24 cellular contexts compared by ENCODE assay signal in the genomic region with DNA sequence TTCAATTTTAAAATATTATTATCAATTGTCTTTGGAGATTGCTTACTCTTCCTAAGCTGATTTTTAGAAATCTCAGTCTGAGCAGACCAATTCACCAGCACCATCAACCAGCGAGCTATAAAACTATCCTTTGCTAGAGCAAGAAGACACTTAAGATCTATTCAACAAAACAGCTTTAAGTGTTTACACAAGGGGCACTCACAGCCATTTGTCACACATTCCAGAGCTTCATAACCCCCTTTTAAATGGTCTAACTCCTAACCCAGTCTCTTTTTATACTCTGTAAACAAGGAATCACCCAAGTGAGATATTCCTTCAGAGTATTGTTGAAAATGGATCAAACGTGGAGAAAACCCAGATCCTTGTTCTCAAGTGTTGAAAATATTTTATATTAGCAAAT.
"Had no signal": no experiment of that assay in that cellular context is flagged by ENCODE, and none has a peak within 500 bp of the region (broad histone marks: within the 10 kb centered on the region; RNA-seq: fewer than 3 reads in every experiment).

No MANE protein-coding gene starts in this region.

- H3K4me3 ChIP-seq: breast epithelium, MG63 had no signal

- H3K4me1 Mint-ChIP-seq: activated CD8-positive, alpha-beta memory T cell treated with anti-CD3 and anti-CD28 coated beads, Interleukin-2, amount 10 ng/mL, durations not matched to agents 7 days and 5 days; activated naive CD4-positive, alpha-beta T cell treated with anti-CD3 and anti-CD28 coated beads, Interleukin-2, amount 50 U/mL, for 24 hours; T-helper 17 cell had no signal

- H3K27ac ChIP-seq: breast epithelium had no signal

- ATAC-seq: activated CD8-positive, alpha-beta memory T cell treated with anti-CD3 and anti-CD28 coated beads, Interleukin-2, amount 10 ng/mL, durations not matched to agents 7 days and 5 days; T-helper 17 cell; WTC11 had no signal

- H3K27me3 Mint-ChIP-seq: activated CD8-positive, alpha-beta memory T cell treated with anti-CD3 and anti-CD28 coated beads, Interleukin-2, amount 10 ng/mL, durations not matched to agents 7 days and 5 days; activated naive CD4-positive, alpha-beta T cell treated with anti-CD3 and anti-CD28 coated beads, Interleukin-2, amount 50 U/mL, for 24 hours; activated T-cell treated with anti-CD3 and anti-CD28 coated beads, Interleukin-2, amount 50 U/mL, for 24 hours; T-helper 17 cell had no signal

- H3K27me3 ChIP-seq: breast epithelium, MG63 had no signal

- H3K36me3 Mint-ChIP-seq: activated CD8-positive, alpha-beta memory T cell treated with anti-CD3 and anti-CD28 coated beads, Interleukin-2, amount 10 ng/mL, durations not matched to agents 7 days and 5 days; activated naive CD4-positive, alpha-beta T cell treated with anti-CD3 and anti-CD28 coated beads, Interleukin-2, amount 50 U/mL, for 24 hours had no signal

- H3K9me3 ChIP-seq: breast epithelium, MG63 had no signal

- H3K27ac Mint-ChIP-seq: activated CD8-positive, alpha-beta memory T cell treated with anti-CD3 and anti-CD28 coated beads, Interleukin-2, amount 10 ng/mL, durations not matched to agents 7 days and 5 days; activated naive CD4-positive, alpha-beta T cell treated with anti-CD3 and anti-CD28 coated beads, Interleukin-2, amount 50 U/mL, for 24 hours; activated T-cell treated with anti-CD3 and anti-CD28 coated beads, Interleukin-2, amount 50 U/mL, for 24 hours; activated T-helper 1 cell treated with anti-CD3 and anti-CD28 coated beads, Interleukin-12 subunit alpha, Interleukin-12 subunit beta, Interleukin-2, Interleukin-4 antibody, amounts not matched to agents 30 ng/mL and 10 ng/mL and 1 ng/mL, durations not matched to agents 14 hours and 24 hours and 36 hours; T-helper 17 cell; WTC11 had no signal

- H3K4me3 Mint-ChIP-seq: activated CD8-positive, alpha-beta memory T cell treated with anti-CD3 and anti-CD28 coated beads, Interleukin-2, amount 10 ng/mL, durations not matched to agents 7 days and 5 days; activated naive CD4-positive, alpha-beta T cell treated with anti-CD3 and anti-CD28 coated beads, Interleukin-2, amount 50 U/mL, for 24 hours; activated T-cell treated with anti-CD3 and anti-CD28 coated beads, Interleukin-2, amount 50 U/mL, for 24 hours; activated T-helper 1 cell treated with anti-CD3 and anti-CD28 coated beads, Interleukin-12 subunit alpha, Interleukin-12 subunit beta, Interleukin-2, Interleukin-4 antibody, amounts not matched to agents 30 ng/mL and 10 ng/mL and 1 ng/mL, durations not matched to agents 14 hours and 24 hours and 36 hours; T-helper 17 cell; WTC11 had no signal

- H3K36me3 ChIP-seq: breast epithelium, MG63 had no signal

- H3K4me1 ChIP-seq: breast epithelium had no signal

- DNase-seq: activated CD4-positive, alpha-beta T cell treated with anti-CD3 and anti-CD28 coated beads for 48 hours; activated CD4-positive, alpha-beta T cell treated with anti-CD3 and anti-CD28 coated beads, Interleukin-2, amount 50 U/mL, for 4 hours; activated CD4-positive, CD25-positive, alpha-beta regulatory T cell treated with anti-CD3 and anti-CD28 coated beads, Interleukin-2, amount 50 U/mL, for 72 hours; activated CD8-positive, alpha-beta memory T cell treated with anti-CD3 and anti-CD28 coated beads, Interleukin-2, amount 10 ng/mL, durations not matched to agents 7 days and 5 days; activated effector memory CD4-positive, alpha-beta T cell treated with Interleukin-2 at 50 U/mL for 16 hours; activated naive CD4-positive, alpha-beta T cell; activated T-cell treated with anti-CD3 and anti-CD28 coated beads, Interleukin-2, amount 50 U/mL, for 24 hours; aorta; caudate nucleus; MG63; MV-4-11; NCI-H1092 treated with DMSO at 0.1 percent for 48 hours; NCI-H1436 treated with DMSO at 0.1 percent for 48 hours; NCI-H2107; NCI-H446 treated with DMSO at 0.1 percent for 48 hours; NCI-H524 treated with DMSO at 0.1 percent for 48 hours; NCI-H82; SHP77; T-helper 17 cell; T-helper 9 cell had no signal
